8 cellular contexts compared by ENCODE assay signal in the genomic region with DNA sequence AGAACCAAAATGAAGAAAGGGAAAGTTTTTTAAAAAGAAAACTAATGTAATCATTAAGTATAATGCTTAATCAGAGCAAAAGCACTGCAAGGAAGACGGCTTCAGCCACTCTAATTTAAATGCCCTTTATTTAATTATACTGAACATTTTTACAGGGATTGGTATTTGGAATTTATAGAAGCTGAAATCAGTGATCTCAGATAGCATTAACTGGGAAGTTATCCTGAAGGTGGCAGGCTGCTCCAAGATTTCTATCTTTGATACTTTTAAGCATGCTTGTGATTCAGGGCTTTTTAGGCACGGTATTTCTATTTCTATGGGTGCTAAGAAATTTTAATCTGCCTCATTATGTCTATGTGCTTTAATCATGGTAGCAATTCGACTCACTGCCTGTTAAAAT. TPM values are rescaled to one million over a fixed set of nuclear protein-coding genes. Genes with fewer than 3 reads are reported as not detected.
DNase-seq lines count a peak whose midpoint lies in the region; ATAC-seq and TF ChIP-seq lines count a peak whose summit lies in the region.

No MANE protein-coding gene starts in this region.

- H3K4me3 ChIP-seq in HFF-Myc (replicated peaks; ENCODE audit: low read depth, low read length): no peak overlapping the region

- ATAC-seq in CD4-positive, alpha-beta T cell (ENCODE audit: poor library complexity): no peak
- ATAC-seq in GM19023 (IDR thresholded peaks at IDR 0.05; ENCODE audit: unreplicated experiment) (no peak), HG02642 (IDR thresholded peaks at IDR 0.05; ENCODE audit: poor library complexity, unreplicated experiment) (no peak)

- no peak overlapping the region for H3K27ac ChIP-seq in CD4-positive, alpha-beta T cell (ENCODE audit: low read depth, low read length)

- no peak for DNase-seq in CD4-positive, alpha-beta T cell
- peak; percentile 32 for DNase-seq in HFF-Myc (ENCODE audit: extremely low read depth, low read depth)
- peak; percentile 75 for DNase-seq in OCI-M1 (lab: John Stamatoyannopoulos, UW)
- DNase-seq in endothelial cell (ENCODE audit: low spot score): peak; percentile 11
- DNase-seq in myocyte (ENCODE audit: low read depth): peak; percentile 65
- no peak for DNase-seq in effector CD4-positive, alpha-beta T cell

- H3K9me3 ChIP-seq in CD4-positive, alpha-beta T cell (ENCODE audit: control insufficient read depth, low read length): no peaks in the 10 kb centered on the region

- no peak for TF ChIP-seq CTCF in CD4-positive, alpha-beta T cell (IDR thresholded peaks at IDR 0.05)
- TF ChIP-seq CTCF in HFF-Myc (IDR thresholded peaks at IDR 0.05; ENCODE audit: low read depth, low read length, missing control alignments) (peak; percentile 34), endothelial cell (IDR thresholded peaks at IDR 0.05; ENCODE audit: unreplicated experiment) (no peak)

- H3K4me3 Mint-ChIP-seq in CD4-positive, alpha-beta T cell: peak overlapping the region; percentile 30
- H3K4me3 Mint-ChIP-seq in endothelial cell (ENCODE audit: unreplicated experiment): peak overlapping the region; percentile 89

- POLR2A ChIA-PET in CD4-positive, alpha-beta T cell (lab: Charles Lee): interaction anchor here (0.7 to 4.3 kb wide), 3 partner anchors 23 to 62 kb away, joined by 3 to 34 read pairs (median 20); partner anchors contain the start of genes GPR63 and KLHL32

- CTCF ChIA-PET in CD4-positive, alpha-beta T cell (lab: Charles Lee): interaction anchor here (1.0 to 3.0 kb wide), 3 partner anchors 14 to 22 kb away, joined by 4 to 19 read pairs (median 4); no protein-coding TSS in a partner anchor

- intact Hi-C loops in CD4-positive, alpha-beta T cell (cut with DNase I, micrococcal nuclease): loop anchor here (2.0 to 10.0 kb wide), 8 partner anchors 62 to 1324 kb away; partner anchors contain the start of genes MMS22L (in 2 of the 2), GPR63 (in 1 of the 2), MANEA (in 1 of the 2) and UFL1 (in 1 of the 2)

- no peaks in the 10 kb centered on the region for H3K27me3 ChIP-seq in CD4-positive, alpha-beta T cell (ENCODE audit: control insufficient read depth, insufficient read depth, low read length)

- no peaks in the 10 kb centered on the region for H3K9me3 Mint-ChIP-seq in CD4-positive, alpha-beta T cell
- no peaks in the 10 kb centered on the region for H3K9me3 Mint-ChIP-seq in endothelial cell (ENCODE audit: unreplicated experiment)

- H3K36me3 Mint-ChIP-seq in CD4-positive, alpha-beta T cell (ENCODE audit: low read depth): peaks cover 33% of the 10 kb centered on the region
- no peaks in the 10 kb centered on the region for H3K36me3 Mint-ChIP-seq in endothelial cell (ENCODE audit: low read depth, unreplicated experiment)

- H3K27ac Mint-ChIP-seq in CD4-positive, alpha-beta T cell: no peak overlapping the region
- H3K27ac Mint-ChIP-seq in endothelial cell (ENCODE audit: unreplicated experiment): peak overlapping the region; percentile 97

- peaks cover 41% of the 10 kb centered on the region for H3K4me1 Mint-ChIP-seq in CD4-positive, alpha-beta T cell (ENCODE audit: low read depth)
- peaks cover 25% of the 10 kb centered on the region for H3K4me1 Mint-ChIP-seq in endothelial cell (ENCODE audit: unreplicated experiment)

- H3K27me3 Mint-ChIP-seq in CD4-positive, alpha-beta T cell: peaks cover 16% of the 10 kb centered on the region
- peaks cover 3% of the 10 kb centered on the region for H3K27me3 Mint-ChIP-seq in endothelial cell (ENCODE audit: unreplicated experiment)

RNA-seq across cellular contexts. Expression of gene NDUFAF4, which starts 1.3 kb away (rescaled TPM):
- 10 to 100 TPM; 31.6 to 37.3 TPM for total RNA-seq in CD4-positive, alpha-beta T cell
- 33.3 TPM for total RNA-seq in endothelial cell (ENCODE audit: unreplicated experiment)
- total RNA-seq in myocyte: 29.6 and 41.4 TPM in 2 replicates
- 19.4 TPM for polyA plus RNA-seq in myocyte (2012)

RNA-seq across cellular contexts. Expression of gene KLHL32, which starts 25.5 kb away (rescaled TPM):
- total RNA-seq in CD4-positive, alpha-beta T cell: 1 to 10 TPM; 1.0 to 2.3 TPM
- total RNA-seq in endothelial cell (ENCODE audit: unreplicated experiment) (0.10 TPM), myocyte (not detected in 2 replicates)
- not detected for polyA plus RNA-seq in myocyte (2012)

Comparison
In these comparisons a context has a peak if more than half of its experiments do, and no peak if none do; other contexts are left out.
1. DNase-seq: peak in HFF-Myc (single experiment), OCI-M1 (single experiment), endothelial cell (single experiment) and myocyte (single experiment); none in CD4-positive, alpha-beta T cell (0 of 10) and effector CD4-positive, alpha-beta T cell (single experiment).